In the genomic region with DNA sequence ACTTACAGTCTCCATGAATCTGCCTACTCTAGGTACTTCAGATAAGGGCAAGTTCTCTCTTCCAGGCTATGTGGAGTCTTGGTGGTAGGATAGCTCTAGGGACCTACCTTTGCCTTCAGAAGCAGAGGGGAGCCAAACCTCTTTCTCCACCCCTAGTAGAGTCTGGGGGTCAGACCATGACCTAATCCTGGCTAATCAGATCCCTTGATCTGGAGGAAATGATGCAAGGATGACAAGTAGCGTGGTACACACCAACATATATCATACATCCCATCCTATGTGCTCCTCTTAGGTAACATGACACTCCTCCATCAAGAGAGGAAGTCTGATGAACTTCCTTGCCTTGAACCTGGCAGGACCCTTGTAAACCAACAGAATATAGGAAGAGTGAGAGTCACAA, we compare ENCODE assay signal across 1 cellular context.
A peak's percentile ranks its signal among the peaks of the same experiment; 100 is the strongest.
TF ChIP-seq lines count a peak whose summit lies in the region.

No MANE protein-coding gene starts in this region.

TF ChIP-seq in endothelial cell of umbilical vein, 7 proteins besides CTCF, POLR2A, EP300 and RAD21:
- TF ChIP-seq JUN (IDR thresholded peaks at IDR 0.05; ENCODE audit: borderline replicate concordance, insufficient read depth, insufficient read length, low read depth) (no peak), POLR2AphosphoS5 (IDR thresholded peaks at IDR 0.05; ENCODE audit: insufficient read depth, low read depth, low read length) (no peak), GATA2 (IDR thresholded peaks at IDR 0.05; ENCODE audit: insufficient read depth, insufficient read length, low read depth, low read length) (peak; percentile 64)
